Comparison of ENCODE assay signal across 15 cellular contexts in genomic region chr18:76363451-76364120, GRCh38.
A peak's percentile ranks its signal among the peaks of the same experiment; 100 is the strongest.
DNase-seq lines count a peak whose midpoint lies in the region; ATAC-seq, FAIRE-seq and TF ChIP-seq lines count a peak whose summit lies in the region.
"Had no signal": no experiment of that assay in that cellular context is flagged by ENCODE, and none has a peak within 500 bp of the region (broad histone marks: within the 10 kb centered on the region; RNA-seq: fewer than 3 reads in every experiment).

No MANE protein-coding gene starts in this region.

- no peak overlapping the region for H3K9ac ChIP-seq in HepG2 (ENCODE audit: insufficient read depth, low read depth, low read length)

- TF ChIP-seq POLR2A in heart left ventricle (IDR thresholded peaks at IDR 0.05) = no peak
- no peak for TF ChIP-seq POLR2A in HepG2 (IDR thresholded peaks at IDR 0.05; ENCODE audit: insufficient read depth in 1 of 2, low read depth in 2 of 2, low read length in 2 of 2)
- no peak for TF ChIP-seq POLR2A in uterus (IDR thresholded peaks at IDR 0.05)
- no peak for TF ChIP-seq POLR2A in Peyer's patch (IDR thresholded peaks at IDR 0.05)

- no peak overlapping the region for H2AFZ ChIP-seq in HepG2 (ENCODE audit: low read length)

- CTCF ChIA-PET in HepG2 (lab: Yijun Ruan, JAX; ENCODE audit: low intra/inter-chr PET ratio, low total read pairs) = no interaction called here

- H3K27me3 ChIP-seq in heart left ventricle (no peaks in the 10 kb centered on the region), HepG2 (ENCODE audit: control insufficient read depth in 1 of 2, insufficient read depth in 2 of 2, low read length in 2 of 2) (no peaks in the 10 kb centered on the region), uterus (no peaks in the 10 kb centered on the region), Peyer's patch (no peaks in the 10 kb centered on the region)

- no peak for TF ChIP-seq EP300 in HepG2 (IDR thresholded peaks at IDR 0.05; ENCODE audit: low read depth in 2 of 2, low read length in 2 of 2)
- no peak for TF ChIP-seq EP300 in HepG2 (CRISPR knock-in tag; IDR thresholded peaks at IDR 0.05; ENCODE audit: borderline replicate concordance)

- H3K36me3 ChIP-seq in heart left ventricle = peaks cover 0 to 49% (median 38%) of the 10 kb centered on the region in 9 donors
- peaks cover 12 to 54% of the 10 kb centered on the region in 2 experiments for H3K36me3 ChIP-seq in HepG2 (replicated peaks in 1 of 2; ENCODE audit: control insufficient read depth in 1 of 2, insufficient read depth in 2 of 2, low read length in 2 of 2)
- H3K36me3 ChIP-seq in uterus = peaks cover 0 to 3% of the 10 kb centered on the region in 2 donors
- peaks cover 0 to 24% (median 0%) of the 10 kb centered on the region in 3 donors for H3K36me3 ChIP-seq in Peyer's patch

- no peak overlapping the region for H3K4me2 ChIP-seq in HepG2 (ENCODE audit: low read depth, low read length)

- H3K4me1 ChIP-seq in heart left ventricle = peaks cover 0 to 7% (median 0%) of the 10 kb centered on the region in 12 donors
- peaks cover 16% of the 10 kb centered on the region for H3K4me1 ChIP-seq in HepG2 (ENCODE audit: insufficient read depth, low read length)
- peaks cover 0 to 6% of the 10 kb centered on the region in 2 donors for H3K4me1 ChIP-seq in uterus
- H3K4me1 ChIP-seq in Peyer's patch = no peaks in the 10 kb centered on the region
- H3K4me1 ChIP-seq: Caco-2 had no signal

- WGBS in heart left ventricle, 4 donors = 80 to 88% (median 84%) methylated on average over 12 of the region's 12 CpGs
- 82% methylated on average over 12 of the region's 12 CpGs for whole genome bisulfite sequencing in HepG2 (ENCODE audit: low lambda C conversion rate)

- DNase-seq in cardiac septum (ENCODE audit: low spot score) (peak; percentile 43), heart left ventricle (no peak), astrocyte of the hippocampus (ENCODE audit: low read depth, low spot score) (peak; percentile 23), HepG2 (ENCODE audit: low spot score) (peak; percentile 32), uterus (peak in 1 of 2 donors; percentile 51), mucosa of gallbladder (ENCODE audit: low spot score) (no peak), Peyer's patch (no peak), C1 segment of cervical spinal cord (lab: John Stamatoyannopoulos, UW) (no peak)
- DNase-seq: activated gamma-delta T cell treated with Interleukin-2 at 50 U/mL for 16 hours, Caco-2, GF-D8, MV-4-11 had no signal

- no peak for FAIRE-seq in HepG2 (lab: Jason Lieb, UNC)
- FAIRE-seq: bronchial epithelial cell had no signal

- H3K79me2 ChIP-seq in HepG2 (ENCODE audit: insufficient read depth, low read length) = no peaks in the 10 kb centered on the region

- ATAC-seq in heart left ventricle (no peak), HepG2 (peak; percentile 72)
- ATAC-seq: Panc1, WTC11 had no signal

- in situ Hi-C loops in HepG2 (cut with HindIII; ENCODE audit: extremely low pct_ligation_motif_present, low pct_unique_long_range_greater_than_20kb) = no loop called here

- intact Hi-C loops in cardiac septum (cut with DNase I) = no loop called here
- intact Hi-C loops in heart left ventricle (cut with DNase I) = no loop called here
- intact Hi-C loops in HepG2 (cut with micrococcal nuclease; ENCODE audit: unreplicated experiment) = no loop called here
- intact Hi-C loops in uterus (cut with DNase I; ENCODE audit: low total_unique reads) = no loop called here

- TF ChIP-seq RAD21 in HepG2 (CRISPR knock-in tag; IDR thresholded peaks at IDR 0.05) = no peak

- H3K27ac ChIP-seq in heart left ventricle (peak overlapping the region in 1 of 12 donors; percentile 68), HepG2 (ENCODE audit: extremely low read length, insufficient read depth, low read length) (no peak overlapping the region), uterus (peak overlapping the region; percentile 70 to 77), Peyer's patch (peak overlapping the region in 1 of 4 donors; percentile 26)

- POLR2A ChIA-PET in HepG2 (lab: Yijun Ruan, JAX) = no interaction called here

- TF ChIP-seq CTCF in heart left ventricle (IDR thresholded peaks at IDR 0.05) = no peak
- TF ChIP-seq CTCF in HepG2 (CRISPR knock-in tag; IDR thresholded peaks at IDR 0.05) = no peak
- TF ChIP-seq CTCF in uterus (IDR thresholded peaks at IDR 0.05) = no peak
- TF ChIP-seq CTCF in Peyer's patch (IDR thresholded peaks at IDR 0.05) = no peak

- BruUV-seq in HepG2 (replicated peaks; lab: Mats Ljungman, UMichigan) = no TSS peak

- H3K9me3 ChIP-seq in heart left ventricle = no peaks in the 10 kb centered on the region
- no peaks in the 10 kb centered on the region for H3K9me3 ChIP-seq in HepG2 (ENCODE audit: low read length)
- H3K9me3 ChIP-seq in uterus = no peaks in the 10 kb centered on the region
- H3K9me3 ChIP-seq in Peyer's patch = no peaks in the 10 kb centered on the region
- H3K9me3 ChIP-seq: Caco-2 had no signal

- peaks cover 16% of the 10 kb centered on the region; the same call in 1 of the 2 replicates for H4K20me1 ChIP-seq in HepG2 (ENCODE audit: insufficient read depth, low read length)

- H3K4me3 ChIP-seq in heart left ventricle (no peak overlapping the region), HepG2 (replicated peaks in 1 of 3; ENCODE audit: insufficient read depth in 1 of 3, low read depth in 2 of 3, low read length in 3 of 3) (no peak overlapping the region), uterus (no peak overlapping the region), Peyer's patch (no peak overlapping the region)

TF ChIP-seq in HepG2, 621 proteins besides CTCF, POLR2A, EP300 and RAD21:
- no peak for TF ChIP-seq ZNF678 (CRISPR knock-in tag; IDR thresholded peaks at IDR 0.05)
- TF ChIP-seq RARA (CRISPR knock-in tag; IDR thresholded peaks at IDR 0.05) = peak; percentile 26; the same call in 1 of the 2 replicates
- TF ChIP-seq, protein P1, sequence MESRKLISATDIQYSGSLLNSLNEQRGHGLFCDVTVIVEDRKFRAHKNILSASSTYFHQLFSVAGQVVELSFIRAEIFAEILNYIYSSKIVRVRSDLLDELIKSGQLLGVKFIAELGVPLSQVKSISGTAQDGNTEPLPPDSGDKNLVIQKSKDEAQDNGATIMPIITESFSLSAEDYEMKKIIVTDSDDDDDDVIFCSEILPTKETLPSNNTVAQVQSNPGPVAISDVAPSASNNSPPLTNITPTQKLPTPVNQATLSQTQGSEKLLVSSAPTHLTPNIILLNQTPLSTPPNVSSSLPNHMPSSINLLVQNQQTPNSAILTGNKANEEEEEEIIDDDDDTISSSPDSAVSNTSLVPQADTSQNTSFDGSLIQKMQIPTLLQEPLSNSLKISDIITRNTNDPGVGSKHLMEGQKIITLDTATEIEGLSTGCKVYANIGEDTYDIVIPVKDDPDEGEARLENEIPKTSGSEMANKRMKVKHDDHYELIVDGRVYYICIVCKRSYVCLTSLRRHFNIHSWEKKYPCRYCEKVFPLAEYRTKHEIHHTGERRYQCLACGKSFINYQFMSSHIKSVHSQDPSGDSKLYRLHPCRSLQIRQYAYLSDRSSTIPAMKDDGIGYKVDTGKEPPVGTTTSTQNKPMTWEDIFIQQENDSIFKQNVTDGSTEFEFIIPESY (CRISPR knock-in tag; IDR thresholded peaks at IDR 0.05) = peak; percentile 83
- no peak for TF ChIP-seq SOX13 (IDR thresholded peaks at IDR 0.05)
- no peak for TF ChIP-seq SOX13 (CRISPR knock-in tag; conservative IDR thresholded peaks at IDR 0.05 in 1 of 2, IDR thresholded peaks at IDR 0.05 in 1 of 2)
- peak; percentile 56; the same call in 1 of the 2 replicates for TF ChIP-seq ZBTB38 (CRISPR knock-in tag; IDR thresholded peaks at IDR 0.05)
- TF ChIP-seq SKI (IDR thresholded peaks at IDR 0.05; ENCODE audit: partially characterized antibody) = peak; percentile 42
- TF ChIP-seq BCL6 (CRISPR knock-in tag; IDR thresholded peaks at IDR 0.05) = peak; percentile 41; the same call in 1 of the 2 replicates
- TF ChIP-seq SALL1 (CRISPR knock-in tag; IDR thresholded peaks at IDR 0.05) = peak; percentile 29; the same call in 1 of the 2 replicates

Comparison
In these comparisons a context has a peak if more than half of its experiments do, and no peak if none do; other contexts are left out.
1. DNase-seq: peak in cardiac septum (single experiment), astrocyte of the hippocampus (single experiment) and HepG2 (single experiment); none in heart left ventricle (0 of 5), mucosa of gallbladder (single experiment), Peyer's patch (0 of 3) and C1 segment of cervical spinal cord (0 of 14).